ENCODE assay signal across 3 cellular contexts in the genomic region with DNA sequence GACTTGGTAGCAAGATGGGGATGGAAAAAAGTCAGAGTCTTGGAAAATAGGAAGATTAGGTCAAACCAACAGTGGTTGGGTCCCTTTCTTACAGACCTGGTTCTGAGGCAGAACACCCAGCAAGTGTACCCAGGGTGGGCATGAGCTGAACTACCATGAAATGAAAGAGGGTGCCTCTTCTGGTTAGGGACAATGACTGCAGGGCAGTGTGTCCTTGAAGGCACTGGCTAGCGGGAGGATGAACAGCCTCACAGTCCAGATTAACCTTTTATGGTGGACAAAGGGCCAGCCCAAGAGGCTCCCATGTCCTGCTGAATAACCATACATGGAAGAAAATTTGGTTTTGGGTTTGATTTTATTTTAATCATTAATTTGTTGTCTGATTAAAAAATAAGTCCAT.
TF ChIP-seq lines count a peak whose summit lies in the region.

No MANE protein-coding gene starts in this region.

TF ChIP-seq in A549, 52 proteins besides CTCF, POLR2A, EP300 and RAD21:
- TF ChIP-seq BHLHE40 (IDR thresholded peaks at IDR 0.05; ENCODE audit: low read depth, low read length) (no peak), RCOR1 (IDR thresholded peaks at IDR 0.05; ENCODE audit: low read depth, low read length) (no peak), TP53 (CRISPR knock-in tag; IDR thresholded peaks at IDR 0.05) (no peak), HDAC2 (IDR thresholded peaks at IDR 0.05) (no peak), ESRRA (IDR thresholded peaks at IDR 0.05; ENCODE audit: borderline replicate concordance, low read length) (no peak), POLR2AphosphoS2 (conservative IDR thresholded peaks at IDR 0.05; ENCODE audit: low read length) (no peak), HOXB13 (CRISPR knock-in tag; IDR thresholded peaks at IDR 0.05; ENCODE audit: low read depth) (no peak), FOSB (CRISPR knock-in tag; IDR thresholded peaks at IDR 0.05) (no peak), EHMT2 (IDR thresholded peaks at IDR 0.05; ENCODE audit: low read depth) (no peak), ZNF302 (CRISPR knock-in tag; IDR thresholded peaks at IDR 0.05) (no peak), FOSL2 (IDR thresholded peaks at IDR 0.05) (no peak), FOSL2 (CRISPR knock-in tag; IDR thresholded peaks at IDR 0.05) (no peak), CHD4 (IDR thresholded peaks at IDR 0.05; ENCODE audit: borderline replicate concordance) (no peak)
- TF ChIP-seq, protein P1, sequence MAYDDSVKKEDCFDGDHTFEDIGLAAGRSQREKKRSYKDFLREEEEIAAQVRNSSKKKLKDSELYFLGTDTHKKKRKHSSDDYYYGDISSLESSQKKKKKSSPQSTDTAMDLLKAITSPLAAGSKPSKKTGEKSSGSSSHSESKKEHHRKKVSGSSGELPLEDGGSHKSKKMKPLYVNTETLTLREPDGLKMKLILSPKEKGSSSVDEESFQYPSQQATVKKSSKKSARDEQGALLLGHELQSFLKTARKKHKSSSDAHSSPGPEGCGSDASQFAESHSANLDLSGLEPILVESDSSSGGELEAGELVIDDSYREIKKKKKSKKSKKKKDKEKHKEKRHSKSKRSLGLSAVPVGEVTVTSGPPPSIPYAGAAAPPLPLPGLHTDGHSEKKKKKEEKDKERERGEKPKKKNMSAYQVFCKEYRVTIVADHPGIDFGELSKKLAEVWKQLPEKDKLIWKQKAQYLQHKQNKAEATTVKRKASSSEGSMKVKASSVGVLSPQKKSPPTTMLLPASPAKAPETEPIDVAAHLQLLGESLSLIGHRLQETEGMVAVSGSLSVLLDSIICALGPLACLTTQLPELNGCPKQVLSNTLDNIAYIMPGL (CRISPR knock-in tag; IDR thresholded peaks at IDR 0.05; ENCODE audit: borderline replicate concordance) = no peak
- TF ChIP-seq, protein P2, sequence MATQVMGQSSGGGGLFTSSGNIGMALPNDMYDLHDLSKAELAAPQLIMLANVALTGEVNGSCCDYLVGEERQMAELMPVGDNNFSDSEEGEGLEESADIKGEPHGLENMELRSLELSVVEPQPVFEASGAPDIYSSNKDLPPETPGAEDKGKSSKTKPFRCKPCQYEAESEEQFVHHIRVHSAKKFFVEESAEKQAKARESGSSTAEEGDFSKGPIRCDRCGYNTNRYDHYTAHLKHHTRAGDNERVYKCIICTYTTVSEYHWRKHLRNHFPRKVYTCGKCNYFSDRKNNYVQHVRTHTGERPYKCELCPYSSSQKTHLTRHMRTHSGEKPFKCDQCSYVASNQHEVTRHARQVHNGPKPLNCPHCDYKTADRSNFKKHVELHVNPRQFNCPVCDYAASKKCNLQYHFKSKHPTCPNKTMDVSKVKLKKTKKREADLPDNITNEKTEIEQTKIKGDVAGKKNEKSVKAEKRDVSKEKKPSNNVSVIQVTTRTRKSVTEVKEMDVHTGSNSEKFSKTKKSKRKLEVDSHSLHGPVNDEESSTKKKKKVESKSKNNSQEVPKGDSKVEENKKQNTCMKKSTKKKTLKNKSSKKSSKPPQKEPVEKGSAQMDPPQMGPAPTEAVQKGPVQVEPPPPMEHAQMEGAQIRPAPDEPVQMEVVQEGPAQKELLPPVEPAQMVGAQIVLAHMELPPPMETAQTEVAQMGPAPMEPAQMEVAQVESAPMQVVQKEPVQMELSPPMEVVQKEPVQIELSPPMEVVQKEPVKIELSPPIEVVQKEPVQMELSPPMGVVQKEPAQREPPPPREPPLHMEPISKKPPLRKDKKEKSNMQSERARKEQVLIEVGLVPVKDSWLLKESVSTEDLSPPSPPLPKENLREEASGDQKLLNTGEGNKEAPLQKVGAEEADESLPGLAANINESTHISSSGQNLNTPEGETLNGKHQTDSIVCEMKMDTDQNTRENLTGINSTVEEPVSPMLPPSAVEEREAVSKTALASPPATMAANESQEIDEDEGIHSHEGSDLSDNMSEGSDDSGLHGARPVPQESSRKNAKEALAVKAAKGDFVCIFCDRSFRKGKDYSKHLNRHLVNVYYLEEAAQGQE (IDR thresholded peaks at IDR 0.05) = no peak
- TF ChIP-seq, protein P3, sequence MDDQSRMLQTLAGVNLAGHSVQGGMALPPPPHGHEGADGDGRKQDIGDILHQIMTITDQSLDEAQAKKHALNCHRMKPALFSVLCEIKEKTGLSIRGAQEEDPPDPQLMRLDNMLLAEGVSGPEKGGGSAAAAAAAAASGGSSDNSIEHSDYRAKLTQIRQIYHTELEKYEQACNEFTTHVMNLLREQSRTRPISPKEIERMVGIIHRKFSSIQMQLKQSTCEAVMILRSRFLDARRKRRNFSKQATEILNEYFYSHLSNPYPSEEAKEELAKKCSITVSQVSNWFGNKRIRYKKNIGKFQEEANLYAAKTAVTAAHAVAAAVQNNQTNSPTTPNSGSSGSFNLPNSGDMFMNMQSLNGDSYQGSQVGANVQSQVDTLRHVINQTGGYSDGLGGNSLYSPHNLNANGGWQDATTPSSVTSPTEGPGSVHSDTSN (IDR thresholded peaks at IDR 0.05) = no peak
TF ChIP-seq in A549: peak in this region for 0.

TF ChIP-seq in HCT116, 20 proteins besides CTCF, POLR2A, EP300 and RAD21:
- TF ChIP-seq SIN3A (IDR thresholded peaks at IDR 0.05; ENCODE audit: low read depth) (no peak), SRF (IDR thresholded peaks at IDR 0.05; ENCODE audit: low read depth) (no peak), CEBPB (IDR thresholded peaks at IDR 0.05; ENCODE audit: low read depth) (no peak), YY1 (IDR thresholded peaks at IDR 0.05; ENCODE audit: extremely low read depth, insufficient replicate concordance, low read depth, low read length) (no peak), CBX3 (IDR thresholded peaks at IDR 0.05; ENCODE audit: low read depth) (no peak), ZFX (IDR thresholded peaks at IDR 0.05) (no peak), EZH2 (IDR thresholded peaks at IDR 0.05) (no peak)
- TF ChIP-seq, protein P4, sequence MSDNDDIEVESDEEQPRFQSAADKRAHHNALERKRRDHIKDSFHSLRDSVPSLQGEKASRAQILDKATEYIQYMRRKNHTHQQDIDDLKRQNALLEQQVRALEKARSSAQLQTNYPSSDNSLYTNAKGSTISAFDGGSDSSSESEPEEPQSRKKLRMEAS (IDR thresholded peaks at IDR 0.05) = no peak
- TF ChIP-seq, protein P5, sequence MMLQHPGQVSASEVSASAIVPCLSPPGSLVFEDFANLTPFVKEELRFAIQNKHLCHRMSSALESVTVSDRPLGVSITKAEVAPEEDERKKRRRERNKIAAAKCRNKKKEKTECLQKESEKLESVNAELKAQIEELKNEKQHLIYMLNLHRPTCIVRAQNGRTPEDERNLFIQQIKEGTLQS (IDR thresholded peaks at IDR 0.05) = no peak

TF ChIP-seq in H1, 55 proteins besides CTCF, POLR2A, EP300 and RAD21:
- TF ChIP-seq SUZ12 (IDR thresholded peaks at IDR 0.05; ENCODE audit: low read length) (no peak), KDM1A (IDR thresholded peaks at IDR 0.05; ENCODE audit: borderline replicate concordance, low read length) (no peak), SAP30 (IDR thresholded peaks at IDR 0.05; ENCODE audit: insufficient read depth, insufficient replicate concordance, low read length) (no peak), EGR1 (IDR thresholded peaks at IDR 0.05; ENCODE audit: borderline replicate concordance, low read depth, low read length) (no peak), TAF1 (IDR thresholded peaks at IDR 0.05; ENCODE audit: low read depth, low read length) (no peak), BCL11A (IDR thresholded peaks at IDR 0.05; ENCODE audit: low read depth in 2 of 2, low read length in 2 of 2) (no peak), BACH1 (IDR thresholded peaks at IDR 0.05; ENCODE audit: low read length) (no peak), HDAC2 (IDR thresholded peaks at IDR 0.05; ENCODE audit: borderline replicate concordance in 1 of 2, low read depth in 2 of 2, low read length in 2 of 2) (no peak), SIRT6 (IDR thresholded peaks at IDR 0.05; ENCODE audit: low read length) (no peak), KDM4A (IDR thresholded peaks at IDR 0.05; ENCODE audit: low read depth, low read length, severe bottlenecking) (no peak), CHD1 (IDR thresholded peaks at IDR 0.05; ENCODE audit: low read depth, low read length) (no peak), NRF1 (IDR thresholded peaks at IDR 0.05; ENCODE audit: low read depth, low read length) (no peak), JUND (IDR thresholded peaks at IDR 0.05; ENCODE audit: low read length) (no peak), SIN3A (conservative IDR thresholded peaks at IDR 0.05 in 1 of 2, IDR thresholded peaks at IDR 0.05 in 1 of 2; ENCODE audit: low read depth in 1 of 2, low read length in 2 of 2) (no peak), SRF (IDR thresholded peaks at IDR 0.05; ENCODE audit: low read depth, low read length) (no peak), CHD2 (IDR thresholded peaks at IDR 0.05; ENCODE audit: low read length) (no peak), HDAC6 (IDR thresholded peaks at IDR 0.05; ENCODE audit: low read depth, low read length) (no peak)
- TF ChIP-seq, protein P4 (IDR thresholded peaks at IDR 0.05) = no peak
- TF ChIP-seq, protein P6, sequence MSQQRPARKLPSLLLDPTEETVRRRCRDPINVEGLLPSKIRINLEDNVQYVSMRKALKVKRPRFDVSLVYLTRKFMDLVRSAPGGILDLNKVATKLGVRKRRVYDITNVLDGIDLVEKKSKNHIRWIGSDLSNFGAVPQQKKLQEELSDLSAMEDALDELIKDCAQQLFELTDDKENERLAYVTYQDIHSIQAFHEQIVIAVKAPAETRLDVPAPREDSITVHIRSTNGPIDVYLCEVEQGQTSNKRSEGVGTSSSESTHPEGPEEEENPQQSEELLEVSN (IDR thresholded peaks at IDR 0.05) = no peak
TF ChIP-seq in H1: peak in this region for 0.
